ENCODE assay signal across 20 cellular contexts in the genomic region with DNA sequence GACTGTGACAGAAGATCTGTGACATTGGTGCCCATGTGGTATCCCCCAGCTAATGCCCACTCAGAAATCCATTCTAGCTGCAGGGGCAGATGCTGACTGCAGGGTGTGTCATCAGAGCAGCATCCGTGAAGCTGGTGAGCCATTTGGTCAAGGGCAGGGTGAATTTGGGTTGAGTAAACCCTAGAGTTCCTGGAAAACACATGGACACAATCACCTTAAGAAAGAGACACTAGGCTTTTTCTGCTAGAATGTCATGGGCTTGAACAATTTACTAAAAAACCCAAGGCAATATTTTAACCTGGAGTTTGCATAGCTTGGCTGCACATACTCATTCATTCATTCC.
DNase-seq lines count a peak whose midpoint lies in the region; FAIRE-seq and TF ChIP-seq lines count a peak whose summit lies in the region.
"Had no signal": no experiment of that assay in that cellular context is flagged by ENCODE, and none has a peak within 500 bp of the region (broad histone marks: within the 10 kb centered on the region; RNA-seq: fewer than 3 reads in every experiment).

No MANE protein-coding gene starts in this region.

- H3K27me3 ChIP-seq in GM23248 (replicated peaks; ENCODE audit: insufficient read depth) (0 out of 2 replicates have a peak, but pooled peaks cover 2% of the 10 kb centered on the region), bronchial epithelial cell (ENCODE audit: control insufficient read depth, insufficient read depth, low read length) (no peaks in the 10 kb centered on the region)
- H3K27me3 ChIP-seq: BLaER1 treated with 17β-estradiol and CSF1 and Interleukin-3, amounts not matched to agents 10 nM and 100 nM had no signal

- H3K4me3 Mint-ChIP-seq in activated CD4-positive, alpha-beta memory T cell treated with anti-CD3 and anti-CD28 coated beads, Interleukin-2, amount 10 ng/mL, durations not matched to agents 7 days and 5 days: no peak overlapping the region
- H3K4me3 Mint-ChIP-seq: CD8-positive, alpha-beta T cell; HFFc6 had no signal

- CTCF ChIA-PET in activated CD4-positive, alpha-beta memory T cell treated with anti-CD3 and anti-CD28 coated beads, Interleukin-2, amount 10 ng/mL, durations not matched to agents 7 days and 5 days (lab: Charles Lee): no interaction called here

- peaks cover 16% of the 10 kb centered on the region; the same call in 1 of the 2 replicates for H3F3A ChIP-seq in GM23248 (ENCODE audit: insufficient read depth)

- H3K9me3 ChIP-seq in GM23248 (ENCODE audit: low read depth): no peaks in the 10 kb centered on the region

- in situ Hi-C loops in GM23248 (cut with MboI): no loop called here

- no peak overlapping the region for H2AFZ ChIP-seq in GM23248

- no peaks in the 10 kb centered on the region for H3K36me3 Mint-ChIP-seq in activated CD4-positive, alpha-beta memory T cell treated with anti-CD3 and anti-CD28 coated beads, Interleukin-2, amount 10 ng/mL, durations not matched to agents 7 days and 5 days (ENCODE audit: low read depth)
- H3K36me3 Mint-ChIP-seq: CD8-positive, alpha-beta T cell had no signal

- H3K4me1 Mint-ChIP-seq in activated CD4-positive, alpha-beta memory T cell treated with anti-CD3 and anti-CD28 coated beads, Interleukin-2, amount 10 ng/mL, durations not matched to agents 7 days and 5 days: no peaks in the 10 kb centered on the region

- H3K4me2 ChIP-seq in GM23248 (ENCODE audit: unreplicated experiment): no peak overlapping the region

- FAIRE-seq in bronchial epithelial cell (lab: Jason Lieb, UNC): no peak
- FAIRE-seq: HTR-8/SVneo had no signal

- H3K27me3 Mint-ChIP-seq in activated CD4-positive, alpha-beta memory T cell treated with anti-CD3 and anti-CD28 coated beads, Interleukin-2, amount 10 ng/mL, durations not matched to agents 7 days and 5 days: peaks cover 8% of the 10 kb centered on the region

- WGBS in GM23248 (ENCODE audit: low coverage in 1 of 2, low lambda C conversion rate in 2 of 2, missing lambda C conversion rate in 2 of 2), 2 experiments: 0 to 3% methylated on average over 1 of the region's 1 CpG

- H3K27ac ChIP-seq in GM23248: no peak overlapping the region
- H3K27ac ChIP-seq: BLaER1 treated with 17β-estradiol and CSF1 and Interleukin-3, amounts not matched to agents 10 nM and 100 nM; HL-60 had no signal

- no peaks in the 10 kb centered on the region for H3K36me3 ChIP-seq in GM23248 (ENCODE audit: low read depth)
- H3K36me3 ChIP-seq in bronchial epithelial cell (ENCODE audit: control insufficient read depth, insufficient read depth, low read length): no peaks in the 10 kb centered on the region
- H3K36me3 ChIP-seq: BLaER1 treated with 17β-estradiol and CSF1 and Interleukin-3, amounts not matched to agents 10 nM and 100 nM had no signal

- H3K4me3 ChIP-seq in AG10803 (ENCODE audit: low read length) (no peak overlapping the region), GM23248 (no peak overlapping the region), bronchial epithelial cell (ENCODE audit: low read depth, low read length) (no peak overlapping the region)
- H3K4me3 ChIP-seq: BLaER1 treated with 17β-estradiol and CSF1 and Interleukin-3, amounts not matched to agents 10 nM and 100 nM had no signal

- H3K27ac Mint-ChIP-seq in activated CD4-positive, alpha-beta memory T cell treated with anti-CD3 and anti-CD28 coated beads, Interleukin-2, amount 10 ng/mL, durations not matched to agents 7 days and 5 days: no peak overlapping the region
- H3K27ac Mint-ChIP-seq: CD8-positive, alpha-beta T cell; HFFc6 had no signal

- TF ChIP-seq CTCF in AG10803 (conservative IDR thresholded peaks at IDR 0.05; ENCODE audit: low read length) (0 out of 2 replicates have a peak, but pooled peaks have one; percentile 10), bronchial epithelial cell (IDR thresholded peaks at IDR 0.05; ENCODE audit: insufficient read depth, low read length, severe bottlenecking) (no peak)

- no peaks in the 10 kb centered on the region for H4K20me1 ChIP-seq in GM23248 (ENCODE audit: insufficient read depth)
- H4K20me1 ChIP-seq: BLaER1 treated with 17β-estradiol and CSF1 and Interleukin-3, amounts not matched to agents 10 nM and 100 nM had no signal

- H3K79me2 ChIP-seq in GM23248 (ENCODE audit: insufficient read depth): no peaks in the 10 kb centered on the region

- peaks cover 16% of the 10 kb centered on the region for H3K4me1 ChIP-seq in GM23248 (ENCODE audit: insufficient read depth)

- H3K9me3 Mint-ChIP-seq in activated CD4-positive, alpha-beta memory T cell treated with anti-CD3 and anti-CD28 coated beads, Interleukin-2, amount 10 ng/mL, durations not matched to agents 7 days and 5 days: no peaks in the 10 kb centered on the region
- H3K9me3 Mint-ChIP-seq: CD8-positive, alpha-beta T cell; HFFc6 had no signal

- H3K9me2 ChIP-seq in GM23248 (ENCODE audit: insufficient read depth): no peaks in the 10 kb centered on the region

- POLR2A ChIA-PET in activated CD4-positive, alpha-beta memory T cell treated with anti-CD3 and anti-CD28 coated beads, Interleukin-2, amount 10 ng/mL, durations not matched to agents 7 days and 5 days (lab: Charles Lee): no interaction called here

- no peak overlapping the region for H3K9ac ChIP-seq in GM23248
- H3K9ac ChIP-seq: BLaER1 treated with 17β-estradiol and CSF1 and Interleukin-3, amounts not matched to agents 10 nM and 100 nM had no signal

- DNase-seq in AG10803 (ENCODE audit: low read depth): peak; percentile 31
- peak; percentile 69 for DNase-seq in GM23248
- DNase-seq in bronchial epithelial cell (ENCODE audit: low read depth): peak; percentile 61
- DNase-seq in kidney tubule cell (ENCODE audit: low spot score): peak; percentile 62
- no peak for DNase-seq in activated CD4-positive, alpha-beta memory T cell treated with anti-CD3 and anti-CD28 coated beads, Interleukin-2, amount 10 ng/mL, durations not matched to agents 7 days and 5 days
- no peak for DNase-seq in UCSD-AML1 (lab: John Stamatoyannopoulos, UW; ENCODE audit: unreplicated experiment)
- no peak for DNase-seq in NCI-H2081 (lab: John Stamatoyannopoulos, UW)
- no peak for DNase-seq in NCI-H1092 (lab: John Stamatoyannopoulos, UW)
- DNase-seq: Calu3; CD8-positive, alpha-beta T cell; H7; HFFc6; NCI-H1105 treated with DMSO at 0.1 percent for 48 hours; NCI-H1694; NCI-H226; NCI-H82; OCI-M1 had no signal

Comparison
In these comparisons a context has a peak if more than half of its experiments do, and no peak if none do; other contexts are left out.
1. DNase-seq: peak in AG10803 (single experiment), GM23248 (single experiment), bronchial epithelial cell (single experiment) and kidney tubule cell (single experiment); none in activated CD4-positive, alpha-beta memory T cell treated with anti-CD3 and anti-CD28 coated beads, Interleukin-2, amount 10 ng/mL, durations not matched to agents 7 days and 5 days (single experiment), UCSD-AML1 (single experiment), NCI-H2081 (0 of 2) and NCI-H1092 (single experiment).